In genomic region chr3:99627062-99627826, GRCh38 we compare ENCODE assay signal across 11 cellular contexts. TPM values are rescaled to one million over a fixed set of nuclear protein-coding genes. Genes with fewer than 3 reads are reported as not detected.
DNase-seq lines count a peak whose midpoint lies in the region; ATAC-seq and TF ChIP-seq lines count a peak whose summit lies in the region.
"Had no signal": no experiment of that assay in that cellular context is flagged by ENCODE, and none has a peak within 500 bp of the region (broad histone marks: within the 10 kb centered on the region; RNA-seq: fewer than 3 reads in every experiment).

No MANE protein-coding gene starts in this region.

- H3K27me3 Mint-ChIP-seq in GM23338 (ENCODE audit: insufficient read depth, low read depth, poor library complexity): peaks cover under 1% of the 10 kb centered on the region

- H3K36me3 Mint-ChIP-seq in GM23338 (ENCODE audit: low read depth): no peaks in the 10 kb centered on the region
- H3K36me3 Mint-ChIP-seq: activated naive CD4-positive, alpha-beta T cell treated with anti-CD3 and anti-CD28 coated beads, Interleukin-2, amount 50 U/mL, for 24 hours; CD14-positive monocyte had no signal

- H3K36me3 ChIP-seq in RWPE2 (ENCODE audit: low read depth) (no peaks in the 10 kb centered on the region), GM23338 (ENCODE audit: insufficient read depth) (no peaks in the 10 kb centered on the region)
- H3K36me3 ChIP-seq: spleen had no signal

- H3K79me2 ChIP-seq in GM23338 (replicated peaks; ENCODE audit: insufficient read depth): no peaks in the 10 kb centered on the region

- H3K27ac Mint-ChIP-seq in GM23338: no peak overlapping the region
- H3K27ac Mint-ChIP-seq: activated naive CD4-positive, alpha-beta T cell treated with anti-CD3 and anti-CD28 coated beads, Interleukin-2, amount 50 U/mL, for 24 hours; CD14-positive monocyte had no signal

- H2AFZ ChIP-seq in GM23338: no peak overlapping the region

- H3K27ac ChIP-seq in RWPE2 (ENCODE audit: poor library complexity, severe bottlenecking) (peak overlapping the region; percentile 3), GM23338 (ENCODE audit: low read depth) (no peak overlapping the region)
- H3K27ac ChIP-seq: spleen had no signal

- H3K4me3 ChIP-seq in AG04449 (ENCODE audit: low read depth, low read length) (no peak overlapping the region), RWPE2 (ENCODE audit: severe bottlenecking) (no peak overlapping the region), fibroblast of mammary gland (ENCODE audit: control insufficient read depth, low read depth, low read length) (no peak overlapping the region), GM23338 (no peak overlapping the region)
- H3K4me3 ChIP-seq: spleen had no signal

- TF ChIP-seq CTCF in AG04449 (IDR thresholded peaks at IDR 0.05; ENCODE audit: insufficient read depth, low read length, missing control alignments): peak; percentile 6
- peak; percentile 23 for TF ChIP-seq CTCF in RWPE2 (IDR thresholded peaks at IDR 0.05; ENCODE audit: poor library complexity, severe bottlenecking)
- peak; percentile 33 for TF ChIP-seq CTCF in fibroblast of mammary gland (conservative IDR thresholded peaks at IDR 0.05; ENCODE audit: control insufficient read depth, insufficient read depth, low read depth, low read length)
- TF ChIP-seq CTCF in GM23338 (conservative IDR thresholded peaks at IDR 0.05; ENCODE audit: low read depth in 2 of 2): no peak

- H3K9me3 ChIP-seq in RWPE2 (ENCODE audit: severe bottlenecking): no peaks in the 10 kb centered on the region
- H3K9me3 ChIP-seq: spleen had no signal

- H3F3A ChIP-seq in GM23338 (replicated peaks; ENCODE audit: low read depth): no peaks in the 10 kb centered on the region

- CTCF ChIA-PET in AG04449 (lab: Yijun Ruan, JAX): interaction anchor here (1.5 to 1.8 kb wide), 2 partner anchors 9 to 14 kb away, joined by 4 to 7 read pairs; no protein-coding TSS in a partner anchor

- no peak overlapping the region for H3K4me3 Mint-ChIP-seq in GM23338
- H3K4me3 Mint-ChIP-seq: activated naive CD4-positive, alpha-beta T cell treated with anti-CD3 and anti-CD28 coated beads, Interleukin-2, amount 50 U/mL, for 24 hours; CD14-positive monocyte had no signal

- DNase-seq in AG04449 (ENCODE audit: low read depth, low spot score): no peak
- no peak for DNase-seq in RWPE2 (ENCODE audit: low spot score)
- DNase-seq in fibroblast of mammary gland (ENCODE audit: low read depth): peak; percentile 50
- DNase-seq in GM23338 (ENCODE audit: low spot score): no peak
- no peak for DNase-seq in HK-2 (ENCODE audit: unreplicated experiment)
- no peak for DNase-seq in NCI-H2107 (lab: John Stamatoyannopoulos, UW)
- DNase-seq in NCI-H2081 treated with DMSO at 0.1 percent for 48 hours (lab: John Stamatoyannopoulos, UW): no peak
- DNase-seq: spleen had no signal

- H3K4me1 Mint-ChIP-seq in GM23338: peaks cover 15% of the 10 kb centered on the region
- H3K4me1 Mint-ChIP-seq: activated naive CD4-positive, alpha-beta T cell treated with anti-CD3 and anti-CD28 coated beads, Interleukin-2, amount 50 U/mL, for 24 hours; CD14-positive monocyte had no signal

- peaks cover 2% of the 10 kb centered on the region; the same call in 1 of the 2 replicates for H3K9me2 ChIP-seq in GM23338 (ENCODE audit: insufficient read depth)

- POLR2A ChIA-PET in AG04449 (lab: Yijun Ruan, JAX): interaction anchor here (0.7 to 1.0 kb wide), 2 partner anchors 10 to 11 kb away, joined by 4 to 8 read pairs; partner anchors contain the start of gene COL8A1

- peak; percentile 6 for ATAC-seq in GM19463 (IDR thresholded peaks at IDR 0.05; ENCODE audit: unreplicated experiment)
- peak; percentile 24; the same call in 1 of the 3 replicates for ATAC-seq in RWPE2 (ENCODE audit: low read depth)
- ATAC-seq in GM23338: no peak

- peaks cover 32% of the 10 kb centered on the region for H3K4me1 ChIP-seq in RWPE2 (ENCODE audit: insufficient read depth, poor library complexity, severe bottlenecking)
- H3K4me1 ChIP-seq in GM23338 (ENCODE audit: insufficient read depth): peaks cover 13% of the 10 kb centered on the region
- H3K4me1 ChIP-seq: spleen had no signal

- no peaks in the 10 kb centered on the region for H3K9me3 Mint-ChIP-seq in GM23338
- H3K9me3 Mint-ChIP-seq: activated naive CD4-positive, alpha-beta T cell treated with anti-CD3 and anti-CD28 coated beads, Interleukin-2, amount 50 U/mL, for 24 hours had no signal

- H3K27me3 ChIP-seq in RWPE2 (ENCODE audit: insufficient read depth, poor library complexity, severe bottlenecking): no peaks in the 10 kb centered on the region
- no peaks in the 10 kb centered on the region for H3K27me3 ChIP-seq in GM23338 (ENCODE audit: insufficient read depth)
- H3K27me3 ChIP-seq: spleen had no signal

- no peak overlapping the region for H3K4me2 ChIP-seq in GM23338

- no peaks in the 10 kb centered on the region for H4K20me1 ChIP-seq in GM23338 (replicated peaks; ENCODE audit: insufficient read depth)

TF ChIP-seq in GM23338, 12 proteins besides CTCF, POLR2A, EP300 and RAD21 (continues in another document):
- TF ChIP-seq STAT1 (IDR thresholded peaks at IDR 0.05; ENCODE audit: unreplicated experiment): no peak
- no peak for TF ChIP-seq ETS1 (IDR thresholded peaks at IDR 0.05)
- TF ChIP-seq NANOG (IDR thresholded peaks at IDR 0.05; ENCODE audit: borderline replicate concordance): no peak
- TF ChIP-seq ZNF462 (CRISPR knock-in tag; IDR thresholded peaks at IDR 0.05): no peak
- no peak for TF ChIP-seq ZNF114 (CRISPR knock-in tag; IDR thresholded peaks at IDR 0.05)
- no peak for TF ChIP-seq EZH2 (IDR thresholded peaks at IDR 0.05; ENCODE audit: low read depth, unreplicated experiment)
- TF ChIP-seq EZH2phosphoT487 (IDR thresholded peaks at IDR 0.05; ENCODE audit: unreplicated experiment): no peak

RNA-seq across cellular contexts. Expression of gene COL8A1, which starts 11.2 kb away (rescaled TPM):
- total RNA-seq in GM23338 (2014; rRNA removed; shearing (Covaris generic)): 0.97 and 1.7 TPM in 2 replicates
- 0.24 and 0.26 TPM in 2 replicates for polyA plus RNA-seq in GM23338 (2016; fragmentation: Nextera tagmentation; extraction: Ambion mirVana)
- polyA plus RNA-seq: CD14-positive monocyte had no signal

Comparison
In these comparisons a context has a peak if more than half of its experiments do, and no peak if none do; other contexts are left out.
1. CTCF ChIP-seq: peak in AG04449 (single experiment), RWPE2 (single experiment) and fibroblast of mammary gland (single experiment); none in GM23338 (0 of 2).